14 cellular contexts compared by ENCODE assay signal in the genomic region with DNA sequence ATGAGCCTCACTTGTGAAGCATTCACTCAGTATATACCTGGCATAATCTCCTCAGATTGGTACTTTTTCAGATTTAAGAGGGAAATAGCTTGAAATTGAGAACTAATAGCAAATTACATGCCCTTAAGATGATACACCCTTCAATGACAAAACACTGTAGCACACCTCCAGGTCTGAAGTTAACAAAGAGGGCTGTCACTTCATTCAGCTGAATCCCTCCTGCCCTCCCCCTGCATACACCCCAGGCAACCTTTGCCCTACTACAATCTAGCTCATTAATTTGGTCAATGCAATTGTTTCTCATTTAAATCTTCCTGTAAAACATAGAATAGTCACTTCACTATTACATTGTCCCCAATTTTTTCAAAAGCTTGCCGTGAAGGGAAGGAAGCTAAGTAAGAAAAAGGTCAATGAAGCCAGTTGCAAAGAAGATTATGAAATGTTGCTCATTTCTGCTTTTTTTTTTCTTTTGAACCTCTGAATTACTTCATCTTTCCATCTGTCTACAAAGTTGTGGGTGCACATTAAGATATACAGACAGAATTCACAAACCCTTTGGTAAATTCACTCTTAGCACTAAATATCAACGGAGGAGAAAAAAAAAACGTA.
A peak's percentile ranks its signal among the peaks of the same experiment; 100 is the strongest.
DNase-seq lines count a peak whose midpoint lies in the region; ATAC-seq and TF ChIP-seq lines count a peak whose summit lies in the region.
"Had no signal": no experiment of that assay in that cellular context is flagged by ENCODE, and none has a peak within 500 bp of the region (broad histone marks: within the 10 kb centered on the region; RNA-seq: fewer than 3 reads in every experiment).

No MANE protein-coding gene starts in this region.

- peak overlapping the region; percentile 92 for H3K27ac Mint-ChIP-seq in activated CD4-positive, alpha-beta T cell treated with anti-CD3 and anti-CD28 coated beads for 36 hours
- peak overlapping the region; percentile 92 to 95 for H3K27ac Mint-ChIP-seq in activated naive CD4-positive, alpha-beta T cell treated with anti-CD3 and anti-CD28 coated beads, Interleukin-2, amount 50 U/mL, for 72 hours

- TF ChIP-seq CTCF in prostate gland (IDR thresholded peaks at IDR 0.05) = no peak
- TF ChIP-seq CTCF in foreskin keratinocyte (conservative IDR thresholded peaks at IDR 0.05) = no peak

- H3K36me3 ChIP-seq in prostate gland = no peaks in the 10 kb centered on the region

- no peaks in the 10 kb centered on the region for H3K27me3 ChIP-seq in prostate gland (replicated peaks; ENCODE audit: insufficient read depth)
- no peaks in the 10 kb centered on the region for H3K27me3 ChIP-seq in foreskin keratinocyte

- H3K4me1 Mint-ChIP-seq in activated CD4-positive, alpha-beta T cell treated with anti-CD3 and anti-CD28 coated beads for 36 hours = peaks cover 88% of the 10 kb centered on the region

- H3K4me3 ChIP-seq in prostate gland = no peak overlapping the region

- peaks cover 7% of the 10 kb centered on the region for H3K36me3 Mint-ChIP-seq in activated CD4-positive, alpha-beta T cell treated with anti-CD3 and anti-CD28 coated beads for 36 hours (ENCODE audit: low read depth)
- peaks cover 10 to 36% of the 10 kb centered on the region in 2 donors for H3K36me3 Mint-ChIP-seq in activated naive CD4-positive, alpha-beta T cell treated with anti-CD3 and anti-CD28 coated beads, Interleukin-2, amount 50 U/mL, for 72 hours

- H3K27me3 Mint-ChIP-seq in activated CD4-positive, alpha-beta T cell treated with anti-CD3 and anti-CD28 coated beads for 36 hours = no peaks in the 10 kb centered on the region

- H3K9me3 Mint-ChIP-seq in activated CD4-positive, alpha-beta T cell treated with anti-CD3 and anti-CD28 coated beads for 36 hours (ENCODE audit: low read depth) = peaks cover 5% of the 10 kb centered on the region
- peaks cover 11 to 13% of the 10 kb centered on the region in 2 donors for H3K9me3 Mint-ChIP-seq in activated naive CD4-positive, alpha-beta T cell treated with anti-CD3 and anti-CD28 coated beads, Interleukin-2, amount 50 U/mL, for 72 hours

- no peaks in the 10 kb centered on the region for H3K4me1 ChIP-seq in prostate gland (replicated peaks)
- H3K4me1 ChIP-seq in foreskin keratinocyte = peaks cover 53% of the 10 kb centered on the region

- intact Hi-C loops in activated CD4-positive, alpha-beta T cell treated with anti-CD3 and anti-CD28 coated beads for 36 hours (cut with DNase I, micrococcal nuclease) = loop anchor here (1.0 to 5.0 kb wide), 17 partner anchors 19 to 438 kb away; partner anchors contain the start of gene PTGER4 (in 2 of the 2)
- intact Hi-C loops in prostate gland (cut with DNase I) = no loop called here

- ATAC-seq in activated CD4-positive, alpha-beta T cell treated with anti-CD3 and anti-CD28 coated beads for 36 hours = peak; percentile 6
- peak; percentile 3 to 14 for ATAC-seq in activated naive CD4-positive, alpha-beta T cell treated with anti-CD3 and anti-CD28 coated beads, Interleukin-2, amount 50 U/mL, for 72 hours
- no peak for ATAC-seq in foreskin keratinocyte
- ATAC-seq: left lobe of liver had no signal

- no peak for DNase-seq in activated CD4-positive, alpha-beta T cell treated with anti-CD3 and anti-CD28 coated beads for 36 hours
- no peak for DNase-seq in activated CD4-positive, alpha-beta T cell treated with anti-CD3 and anti-CD28 coated beads for 1 hour
- DNase-seq in NOMO-1 treated with DMSO at 0.1 percent for 48 hours (lab: John Stamatoyannopoulos, UW; ENCODE audit: unreplicated experiment) (peak; percentile 100), pons (ENCODE audit: low spot score) (peak; percentile 31), prostate gland (ENCODE audit: low spot score) (no peak), NCI-H2107 (lab: John Stamatoyannopoulos, UW) (no peak), foreskin keratinocyte (no peak)
- DNase-seq in activated naive CD4-positive, alpha-beta T cell treated with anti-CD3 and anti-CD28 coated beads, Interleukin-2, amount 50 U/mL, for 72 hours (ENCODE audit: low spot score in 2 of 2) = no peak
- DNase-seq: activated gamma-delta T cell; NK-92 treated with Interleukin-12 subunit alpha and Interleukin-12 subunit beta, amount 100 ng/mL, for 24 hours; occipital lobe; stimulated activated naive CD4-positive, alpha-beta T cell treated with Interleukin-2 at 50 U/mL for 16 hours had no signal

- H3K27ac ChIP-seq in prostate gland = no peak overlapping the region
- no peak overlapping the region for H3K27ac ChIP-seq in foreskin keratinocyte
- H3K27ac ChIP-seq: 22Rv1 had no signal

- TF ChIP-seq POLR2A in prostate gland (IDR thresholded peaks at IDR 0.05) = no peak

- POLR2A ChIA-PET in activated CD4-positive, alpha-beta T cell treated with anti-CD3 and anti-CD28 coated beads for 36 hours (lab: Charles Lee) = interaction anchor here (0.6 to 2.6 kb wide), 11 partner anchors 16 to 295 kb away, joined by 3 to 22 read pairs (median 4); partner anchors contain the start of gene PTGER4

- CTCF ChIA-PET in activated CD4-positive, alpha-beta T cell treated with anti-CD3 and anti-CD28 coated beads for 36 hours (lab: Charles Lee) = interaction anchor here (0.6 to 4.0 kb wide), 16 partner anchors 16 to 1156 kb away, joined by 3 to 23 read pairs (median 4); partner anchors contain the start of gene PTGER4

- no peaks in the 10 kb centered on the region for H3K9me3 ChIP-seq in prostate gland

- 85% methylated on average over 3 of the region's 3 CpGs for WGBS in prostate gland

- peak overlapping the region; percentile 28 for H3K4me3 Mint-ChIP-seq in activated CD4-positive, alpha-beta T cell treated with anti-CD3 and anti-CD28 coated beads for 36 hours

Comparison
In these comparisons a context has a peak if more than half of its experiments do, and no peak if none do; other contexts are left out.
1. DNase-seq: peak in NOMO-1 treated with DMSO at 0.1 percent for 48 hours (single experiment) and pons (single experiment); none in activated CD4-positive, alpha-beta T cell treated with anti-CD3 and anti-CD28 coated beads for 36 hours (single experiment), activated CD4-positive, alpha-beta T cell treated with anti-CD3 and anti-CD28 coated beads for 1 hour (single experiment), activated naive CD4-positive, alpha-beta T cell treated with anti-CD3 and anti-CD28 coated beads, Interleukin-2, amount 50 U/mL, for 72 hours (0 of 2), prostate gland (single experiment), NCI-H2107 (single experiment) and foreskin keratinocyte (0 of 2).